9 cellular contexts compared by ENCODE assay signal in the genomic region with DNA sequence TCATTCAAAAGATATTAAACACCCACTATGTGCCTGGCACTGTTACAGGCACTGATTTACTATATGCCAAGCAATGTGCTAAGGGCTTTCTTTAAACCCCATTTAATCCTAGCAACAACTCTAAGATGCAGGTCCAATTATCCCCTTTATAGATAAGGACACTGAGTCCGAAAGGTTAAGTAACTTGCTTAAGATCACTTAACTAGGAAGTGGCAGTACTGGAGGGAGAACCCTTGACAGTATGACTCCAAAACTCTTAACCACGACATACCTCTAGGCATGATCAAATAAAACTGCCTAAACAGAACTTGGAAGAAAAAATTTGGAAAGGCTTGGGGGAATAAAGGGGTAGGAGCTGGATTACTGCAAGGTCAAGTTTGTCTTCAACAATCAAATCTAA. TPM values are rescaled to one million over a fixed set of nuclear protein-coding genes. Genes with fewer than 3 reads are reported as not detected.
DNase-seq lines count a peak whose midpoint lies in the region; ATAC-seq and TF ChIP-seq lines count a peak whose summit lies in the region.
"Had no signal": no experiment of that assay in that cellular context is flagged by ENCODE, and none has a peak within 500 bp of the region (broad histone marks: within the 10 kb centered on the region; RNA-seq: fewer than 3 reads in every experiment).

No MANE protein-coding gene starts in this region.

- H3K4me3 Mint-ChIP-seq in activated CD8-positive, alpha-beta memory T cell treated with anti-CD3 and anti-CD28 coated beads, Interleukin-2, amount 10 ng/mL, durations not matched to agents 7 days and 5 days: peak overlapping the region; percentile 88
- H3K4me3 Mint-ChIP-seq in WTC11: peak overlapping the region; percentile 86
- peak overlapping the region; percentile 93 to 96 (median 95) for H3K4me3 Mint-ChIP-seq in immature natural killer cell

- H3K36me3 Mint-ChIP-seq in activated CD8-positive, alpha-beta memory T cell treated with anti-CD3 and anti-CD28 coated beads, Interleukin-2, amount 10 ng/mL, durations not matched to agents 7 days and 5 days: peaks cover 18% of the 10 kb centered on the region
- H3K36me3 Mint-ChIP-seq in WTC11 (no peaks in the 10 kb centered on the region), immature natural killer cell (no peaks in the 10 kb centered on the region)

- H3K4me3 ChIP-seq in thoracic aorta: peak overlapping the region; percentile 99

- H3K27ac Mint-ChIP-seq in activated CD8-positive, alpha-beta memory T cell treated with anti-CD3 and anti-CD28 coated beads, Interleukin-2, amount 10 ng/mL, durations not matched to agents 7 days and 5 days: peak overlapping the region; percentile 89
- H3K27ac Mint-ChIP-seq in WTC11 (no peak overlapping the region), immature natural killer cell (peak overlapping the region; percentile 90 to 97 (median 93))

- no peak for DNase-seq in activated CD8-positive, alpha-beta memory T cell treated with anti-CD3 and anti-CD28 coated beads, Interleukin-2, amount 10 ng/mL, durations not matched to agents 7 days and 5 days
- DNase-seq in activated CD8-positive, alpha-beta memory T cell treated with anti-CD3 and anti-CD28 coated beads, Interleukin-2, amount 50 U/mL, for 48 hours: no peak
- no peak for DNase-seq in WTC11 (ENCODE audit: low spot score)
- DNase-seq in immature natural killer cell: no peak
- DNase-seq in thoracic aorta (ENCODE audit: low spot score): no peak
- no peak for DNase-seq in ecto neural progenitor cell (ENCODE audit: low spot score)
- no peak for DNase-seq in cerebellar cortex (ENCODE audit: low spot score)
- DNase-seq: DMS79 treated with DMSO at 0.1 percent for 48 hours had no signal

- peaks cover 46 to 61% of the 10 kb centered on the region in 2 donors for H3K4me1 ChIP-seq in thoracic aorta (ENCODE audit: control insufficient read depth in 1 of 2, low read depth in 2 of 2)

- no peaks in the 10 kb centered on the region for H3K36me3 ChIP-seq in thoracic aorta

- H3K27me3 ChIP-seq in thoracic aorta (replicated peaks; ENCODE audit: insufficient read depth): no peaks in the 10 kb centered on the region

- H3K4me1 Mint-ChIP-seq in activated CD8-positive, alpha-beta memory T cell treated with anti-CD3 and anti-CD28 coated beads, Interleukin-2, amount 10 ng/mL, durations not matched to agents 7 days and 5 days: peaks cover 69% of the 10 kb centered on the region
- H3K4me1 Mint-ChIP-seq in WTC11: peaks cover 45% of the 10 kb centered on the region
- peaks cover 68 to 69% of the 10 kb centered on the region in 2 donors for H3K4me1 Mint-ChIP-seq in immature natural killer cell

- CTCF ChIA-PET in activated CD8-positive, alpha-beta memory T cell treated with anti-CD3 and anti-CD28 coated beads, Interleukin-2, amount 10 ng/mL, durations not matched to agents 7 days and 5 days (lab: Charles Lee): interaction anchor here (1.6 to 5.0 kb wide), 3 partner anchors 13 to 31 kb away, joined by 4 to 46 read pairs (median 9); no protein-coding TSS in a partner anchor
- CTCF ChIA-PET in WTC11 (lab: Charles Lee): interaction anchor here (0.8 to 1.2 kb wide), 3 partner anchors 12 to 121 kb away, joined by 3 read pairs; no protein-coding TSS in a partner anchor

- H3K27me3 Mint-ChIP-seq in activated CD8-positive, alpha-beta memory T cell treated with anti-CD3 and anti-CD28 coated beads, Interleukin-2, amount 10 ng/mL, durations not matched to agents 7 days and 5 days: no peaks in the 10 kb centered on the region
- H3K27me3 Mint-ChIP-seq in WTC11 (ENCODE audit: low read depth): no peaks in the 10 kb centered on the region; the same call in 1 of the 2 replicates
- peaks cover 6 to 13% (median 11%) of the 10 kb centered on the region in 3 donors for H3K27me3 Mint-ChIP-seq in immature natural killer cell (ENCODE audit: low read depth in 3 of 3)

- H3K27ac ChIP-seq in thoracic aorta: no peak overlapping the region

- POLR2A ChIA-PET in WTC11 (lab: Charles Lee): no interaction called here

- H3K9me3 Mint-ChIP-seq in activated CD8-positive, alpha-beta memory T cell treated with anti-CD3 and anti-CD28 coated beads, Interleukin-2, amount 10 ng/mL, durations not matched to agents 7 days and 5 days (ENCODE audit: low read depth): no peaks in the 10 kb centered on the region
- no peaks in the 10 kb centered on the region for H3K9me3 Mint-ChIP-seq in WTC11
- H3K9me3 Mint-ChIP-seq in immature natural killer cell: no peaks in the 10 kb centered on the region

- no peak for TF ChIP-seq CTCF in WTC11 (IDR thresholded peaks at IDR 0.05)
- no peak for TF ChIP-seq CTCF in thoracic aorta (IDR thresholded peaks at IDR 0.05)

- H3K9me3 ChIP-seq in thoracic aorta: no peaks in the 10 kb centered on the region

- ATAC-seq in activated CD8-positive, alpha-beta memory T cell treated with anti-CD3 and anti-CD28 coated beads, Interleukin-2, amount 10 ng/mL, durations not matched to agents 7 days and 5 days: no peak
- no peak for ATAC-seq in WTC11
- no peak for ATAC-seq in thoracic aorta (ENCODE audit: insufficient number of reproducible peaks, low FRiP score, low read depth)
- ATAC-seq in HG02884 (IDR thresholded peaks at IDR 0.05; ENCODE audit: unreplicated experiment): no peak

TF ChIP-seq in WTC11, 78 proteins besides CTCF, POLR2A, EP300 and RAD21 (continues in another document):
- TF ChIP-seq TEAD1 (CRISPR knock-in tag; IDR thresholded peaks at IDR 0.05) (no peak), ZNF121 (CRISPR knock-in tag; IDR thresholded peaks at IDR 0.05) (no peak), ELF4 (CRISPR knock-in tag; IDR thresholded peaks at IDR 0.05; ENCODE audit: low read depth) (no peak), CREB1 (CRISPR knock-in tag; IDR thresholded peaks at IDR 0.05) (no peak), RORB (CRISPR knock-in tag; IDR thresholded peaks at IDR 0.05) (no peak)
- TF ChIP-seq, protein P1, sequence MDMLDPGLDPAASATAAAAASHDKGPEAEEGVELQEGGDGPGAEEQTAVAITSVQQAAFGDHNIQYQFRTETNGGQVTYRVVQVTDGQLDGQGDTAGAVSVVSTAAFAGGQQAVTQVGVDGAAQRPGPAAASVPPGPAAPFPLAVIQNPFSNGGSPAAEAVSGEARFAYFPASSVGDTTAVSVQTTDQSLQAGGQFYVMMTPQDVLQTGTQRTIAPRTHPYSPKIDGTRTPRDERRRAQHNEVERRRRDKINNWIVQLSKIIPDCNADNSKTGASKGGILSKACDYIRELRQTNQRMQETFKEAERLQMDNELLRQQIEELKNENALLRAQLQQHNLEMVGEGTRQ (CRISPR knock-in tag; IDR thresholded peaks at IDR 0.05): no peak
- TF ChIP-seq, protein P2, sequence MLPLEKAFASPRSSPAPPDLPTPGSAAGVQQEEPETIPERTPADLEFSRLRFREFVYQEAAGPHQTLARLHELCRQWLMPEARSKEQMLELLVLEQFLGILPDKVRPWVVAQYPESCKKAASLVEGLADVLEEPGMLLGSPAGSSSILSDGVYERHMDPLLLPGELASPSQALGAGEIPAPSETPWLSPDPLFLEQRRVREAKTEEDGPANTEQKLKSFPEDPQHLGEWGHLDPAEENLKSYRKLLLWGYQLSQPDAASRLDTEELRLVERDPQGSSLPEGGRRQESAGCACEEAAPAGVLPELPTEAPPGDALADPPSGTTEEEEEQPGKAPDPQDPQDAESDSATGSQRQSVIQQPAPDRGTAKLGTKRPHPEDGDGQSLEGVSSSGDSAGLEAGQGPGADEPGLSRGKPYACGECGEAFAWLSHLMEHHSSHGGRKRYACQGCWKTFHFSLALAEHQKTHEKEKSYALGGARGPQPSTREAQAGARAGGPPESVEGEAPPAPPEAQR (CRISPR knock-in tag; IDR thresholded peaks at IDR 0.05): no peak
- TF ChIP-seq, protein P3, sequence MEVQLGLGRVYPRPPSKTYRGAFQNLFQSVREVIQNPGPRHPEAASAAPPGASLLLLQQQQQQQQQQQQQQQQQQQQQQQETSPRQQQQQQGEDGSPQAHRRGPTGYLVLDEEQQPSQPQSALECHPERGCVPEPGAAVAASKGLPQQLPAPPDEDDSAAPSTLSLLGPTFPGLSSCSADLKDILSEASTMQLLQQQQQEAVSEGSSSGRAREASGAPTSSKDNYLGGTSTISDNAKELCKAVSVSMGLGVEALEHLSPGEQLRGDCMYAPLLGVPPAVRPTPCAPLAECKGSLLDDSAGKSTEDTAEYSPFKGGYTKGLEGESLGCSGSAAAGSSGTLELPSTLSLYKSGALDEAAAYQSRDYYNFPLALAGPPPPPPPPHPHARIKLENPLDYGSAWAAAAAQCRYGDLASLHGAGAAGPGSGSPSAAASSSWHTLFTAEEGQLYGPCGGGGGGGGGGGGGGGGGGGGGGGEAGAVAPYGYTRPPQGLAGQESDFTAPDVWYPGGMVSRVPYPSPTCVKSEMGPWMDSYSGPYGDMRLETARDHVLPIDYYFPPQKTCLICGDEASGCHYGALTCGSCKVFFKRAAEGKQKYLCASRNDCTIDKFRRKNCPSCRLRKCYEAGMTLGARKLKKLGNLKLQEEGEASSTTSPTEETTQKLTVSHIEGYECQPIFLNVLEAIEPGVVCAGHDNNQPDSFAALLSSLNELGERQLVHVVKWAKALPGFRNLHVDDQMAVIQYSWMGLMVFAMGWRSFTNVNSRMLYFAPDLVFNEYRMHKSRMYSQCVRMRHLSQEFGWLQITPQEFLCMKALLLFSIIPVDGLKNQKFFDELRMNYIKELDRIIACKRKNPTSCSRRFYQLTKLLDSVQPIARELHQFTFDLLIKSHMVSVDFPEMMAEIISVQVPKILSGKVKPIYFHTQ (CRISPR knock-in tag; IDR thresholded peaks at IDR 0.05): no peak

RNA-seq across cellular contexts. Expression of a gene that starts 1.7 kb away (rescaled TPM):
- total RNA-seq in activated CD8-positive, alpha-beta memory T cell treated with anti-CD3 and anti-CD28 coated beads, Interleukin-2, amount 10 ng/mL, durations not matched to agents 7 days and 5 days: 10 to 100 TPM; 57.6 to 71.2 TPM
- total RNA-seq in WTC11 (2021) (32.3 to 36.0 TPM (median 34.0 TPM) in 3 replicates), thoracic aorta (10 to 100 TPM; 32.9 to 39.2 TPM)
- 10 to 100 TPM; 28.2 to 44.9 (median 36.0) TPM for polyA plus RNA-seq in immature natural killer cell
